Comparison of ENCODE assay signal across 27 cellular contexts in genomic region chr16:88787579-88788314, GRCh38.
"Had no signal": no experiment of that assay in that cellular context is flagged by ENCODE, and none has a peak within 500 bp of the region (broad histone marks: within the 10 kb centered on the region; RNA-seq: fewer than 3 reads in every experiment).

No MANE protein-coding gene starts in this region.

- ATAC-seq: effector memory CD8-positive, alpha-beta T cell; gastroesophageal sphincter; lower lobe of right lung; natural killer cell treated with Interleukin-12 subunit alpha and Interleukin-12 subunit beta and Interleukin-15 and Interleukin-18, amount 100 ng/mL, for 72 hours; sciatic nerve; stimulated activated effector memory CD8-positive, alpha-beta T cell treated with anti-CD3 and anti-CD28 coated beads, Interleukin-12 subunit alpha, Interleukin-12 subunit beta, amount 100 ng/mL, for 72 hours had no signal

- H3K27me3 Mint-ChIP-seq: activated naive CD8-positive, alpha-beta T cell treated with anti-CD3 and anti-CD28 coated beads, Interleukin-2, amount 10 ng/mL, durations not matched to agents 7 days and 5 days; effector memory CD8-positive, alpha-beta T cell; natural killer cell treated with Interleukin-12 subunit alpha and Interleukin-12 subunit beta and Interleukin-15 and Interleukin-18, amount 100 ng/mL, for 72 hours; stimulated activated naive CD8-positive, alpha-beta T cell treated with anti-CD3 and anti-CD28 coated beads, Interleukin-15, Interleukin-2, amounts not matched to agents 100 ng/mL and 50 ng/mL, for 24 hours had no signal

- H3K9me3 Mint-ChIP-seq: activated naive CD4-positive, alpha-beta T cell treated with anti-CD3 and anti-CD28 coated beads for 36 hours; activated naive CD8-positive, alpha-beta T cell treated with anti-CD3 and anti-CD28 coated beads, Interleukin-2, amount 10 ng/mL, durations not matched to agents 7 days and 5 days; activated T-helper 1 cell treated with anti-CD3 and anti-CD28 coated beads, Interleukin-12 subunit alpha, Interleukin-12 subunit beta, Interleukin-2, Interleukin-4 antibody, amounts not matched to agents 30 ng/mL and 10 ng/mL and 1 ng/mL, durations not matched to agents 14 hours and 24 hours and 36 hours; effector memory CD8-positive, alpha-beta T cell; natural killer cell treated with Interleukin-12 subunit alpha and Interleukin-12 subunit beta and Interleukin-15 and Interleukin-18, amount 100 ng/mL, for 72 hours; stimulated activated effector memory CD8-positive, alpha-beta T cell treated with anti-CD3 and anti-CD28 coated beads, Interleukin-12 subunit alpha, Interleukin-12 subunit beta, amount 100 ng/mL, for 72 hours; stimulated activated naive CD8-positive, alpha-beta T cell treated with anti-CD3 and anti-CD28 coated beads, Interleukin-15, Interleukin-2, amounts not matched to agents 100 ng/mL and 50 ng/mL, for 24 hours; type B pancreatic cell had no signal

- H3K27me3 ChIP-seq: brain microvascular endothelial cell, uterus had no signal

- H3K27ac Mint-ChIP-seq: activated naive CD4-positive, alpha-beta T cell treated with anti-CD3 and anti-CD28 coated beads for 36 hours; activated naive CD8-positive, alpha-beta T cell treated with anti-CD3 and anti-CD28 coated beads, Interleukin-2, amount 10 ng/mL, durations not matched to agents 7 days and 5 days; activated T-helper 1 cell treated with anti-CD3 and anti-CD28 coated beads, Interleukin-12 subunit alpha, Interleukin-12 subunit beta, Interleukin-2, Interleukin-4 antibody, amounts not matched to agents 30 ng/mL and 10 ng/mL and 1 ng/mL, durations not matched to agents 14 hours and 24 hours and 36 hours; natural killer cell treated with Interleukin-12 subunit alpha and Interleukin-12 subunit beta and Interleukin-15 and Interleukin-18, amount 100 ng/mL, for 72 hours; stimulated activated effector memory CD8-positive, alpha-beta T cell treated with anti-CD3 and anti-CD28 coated beads, Interleukin-12 subunit alpha, Interleukin-12 subunit beta, amount 100 ng/mL, for 72 hours; stimulated activated naive CD8-positive, alpha-beta T cell treated with anti-CD3 and anti-CD28 coated beads, Interleukin-15, Interleukin-2, amounts not matched to agents 100 ng/mL and 50 ng/mL, for 24 hours; type B pancreatic cell had no signal

- DNase-seq: activated CD4-positive, alpha-beta T cell treated with anti-CD3 and anti-CD28 coated beads for 1 hour; activated CD4-positive, alpha-beta T cell treated with anti-CD3 and anti-CD28 coated beads, Interleukin-2, amount 50 U/mL, for 1 hour; activated CD8-positive, alpha-beta memory T cell treated with anti-CD3 and anti-CD28 coated beads, Interleukin-2, amount 50 U/mL, for 4 hours; activated effector memory CD4-positive, alpha-beta T cell treated with anti-CD3 and anti-CD28 coated beads, Interleukin-2, amount 50 U/mL, for 16 hours; activated naive CD4-positive, alpha-beta T cell treated with anti-CD3 and anti-CD28 coated beads for 36 hours; activated naive CD8-positive, alpha-beta T cell treated with anti-CD3 and anti-CD28 coated beads, Interleukin-2, amount 10 ng/mL, durations not matched to agents 7 days and 5 days; activated T-cell treated with anti-CD3 and anti-CD28 coated beads, Interleukin-2, amount 50 U/mL, for 1 hour; amniotic stem cell; brain microvascular endothelial cell; effector memory CD8-positive, alpha-beta T cell; erythroblast; hypothalamus; lower lobe of right lung; mesendoderm; stimulated activated CD4-positive, alpha-beta T cell treated with anti-CD3 and anti-CD28 coated beads, Interleukin-4, amount 100 ng/mL, for 24 hours; T-helper 2 cell; uterus had no signal

- H3K4me3 ChIP-seq: coronary artery, gastroesophageal sphincter, lower lobe of right lung, skin epidermis, uterus had no signal

- H3K9me3 ChIP-seq: gastroesophageal sphincter, lower lobe of right lung, neutrophil, uterus had no signal

- H3K4me3 Mint-ChIP-seq: activated naive CD4-positive, alpha-beta T cell treated with anti-CD3 and anti-CD28 coated beads for 36 hours; activated naive CD8-positive, alpha-beta T cell treated with anti-CD3 and anti-CD28 coated beads, Interleukin-2, amount 10 ng/mL, durations not matched to agents 7 days and 5 days; effector memory CD8-positive, alpha-beta T cell; natural killer cell treated with Interleukin-12 subunit alpha and Interleukin-12 subunit beta and Interleukin-15 and Interleukin-18, amount 100 ng/mL, for 72 hours; stimulated activated effector memory CD8-positive, alpha-beta T cell treated with anti-CD3 and anti-CD28 coated beads, Interleukin-12 subunit alpha, Interleukin-12 subunit beta, amount 100 ng/mL, for 72 hours; stimulated activated naive CD8-positive, alpha-beta T cell treated with anti-CD3 and anti-CD28 coated beads, Interleukin-15, Interleukin-2, amounts not matched to agents 100 ng/mL and 50 ng/mL, for 24 hours; type B pancreatic cell had no signal

- H3K36me3 ChIP-seq: brain microvascular endothelial cell, gastroesophageal sphincter, lower lobe of right lung, neutrophil, uterus had no signal

- H3K4me1 ChIP-seq: uterus had no signal

- H3K27ac ChIP-seq: brain microvascular endothelial cell, coronary artery, gastroesophageal sphincter, lower lobe of right lung, neutrophil, skin epidermis, uterus had no signal

- H3K36me3 Mint-ChIP-seq: activated naive CD8-positive, alpha-beta T cell treated with anti-CD3 and anti-CD28 coated beads, Interleukin-2, amount 10 ng/mL, durations not matched to agents 7 days and 5 days; natural killer cell treated with Interleukin-12 subunit alpha and Interleukin-12 subunit beta and Interleukin-15 and Interleukin-18, amount 100 ng/mL, for 72 hours; type B pancreatic cell had no signal
